1 cellular context compared by ENCODE assay signal in the genomic region with DNA sequence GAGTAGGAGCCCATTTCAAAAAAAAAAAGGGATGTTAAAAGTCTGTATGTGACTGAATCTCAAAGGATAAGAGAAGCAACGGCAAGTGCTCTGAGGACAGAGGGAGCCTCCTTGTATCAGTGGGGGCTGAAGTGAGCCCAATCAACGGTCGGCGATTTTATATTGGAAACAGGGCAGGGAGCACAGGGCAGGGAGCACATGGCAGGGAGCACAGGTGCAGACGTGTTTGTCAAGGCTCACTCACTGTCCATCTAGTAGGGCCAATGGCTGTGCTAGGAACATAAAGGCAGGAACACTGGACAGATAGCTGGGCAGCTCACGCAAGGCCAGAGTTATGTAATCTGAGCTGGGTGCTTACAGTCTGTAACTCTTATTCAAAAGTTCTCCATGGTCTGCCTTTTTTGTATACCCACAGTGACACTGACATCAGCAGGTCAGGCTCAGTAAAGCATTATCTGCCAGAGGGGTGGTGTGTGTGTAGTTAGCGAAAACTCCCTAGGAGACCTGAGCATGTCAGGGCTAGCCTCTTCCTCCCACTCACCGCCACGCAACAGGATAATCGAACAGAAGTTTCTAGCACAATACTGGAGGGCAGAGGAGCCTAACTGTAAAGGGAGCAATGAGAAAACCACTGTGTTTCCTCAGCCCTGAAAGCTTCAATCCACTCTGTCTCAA.
TF ChIP-seq lines count a peak whose summit lies in the region.

No MANE protein-coding gene starts in this region.

TF ChIP-seq in WTC11, 78 proteins besides CTCF, POLR2A, EP300 and RAD21 (continued from another document):
- TF ChIP-seq SOX15 (CRISPR knock-in tag; IDR thresholded peaks at IDR 0.05) (no peak), JUN (CRISPR knock-in tag; IDR thresholded peaks at IDR 0.05) (no peak), IRF2 (CRISPR knock-in tag; IDR thresholded peaks at IDR 0.05; ENCODE audit: borderline replicate concordance, low read depth) (no peak), ESRRA (CRISPR knock-in tag; IDR thresholded peaks at IDR 0.05; ENCODE audit: borderline replicate concordance) (no peak), CREB1 (CRISPR knock-in tag; IDR thresholded peaks at IDR 0.05) (no peak)
- TF ChIP-seq, protein P1, sequence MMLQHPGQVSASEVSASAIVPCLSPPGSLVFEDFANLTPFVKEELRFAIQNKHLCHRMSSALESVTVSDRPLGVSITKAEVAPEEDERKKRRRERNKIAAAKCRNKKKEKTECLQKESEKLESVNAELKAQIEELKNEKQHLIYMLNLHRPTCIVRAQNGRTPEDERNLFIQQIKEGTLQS (CRISPR knock-in tag; conservative IDR thresholded peaks at IDR 0.05): no peak
